Comparison of ENCODE assay signal across 7 cellular contexts in the genomic region with DNA sequence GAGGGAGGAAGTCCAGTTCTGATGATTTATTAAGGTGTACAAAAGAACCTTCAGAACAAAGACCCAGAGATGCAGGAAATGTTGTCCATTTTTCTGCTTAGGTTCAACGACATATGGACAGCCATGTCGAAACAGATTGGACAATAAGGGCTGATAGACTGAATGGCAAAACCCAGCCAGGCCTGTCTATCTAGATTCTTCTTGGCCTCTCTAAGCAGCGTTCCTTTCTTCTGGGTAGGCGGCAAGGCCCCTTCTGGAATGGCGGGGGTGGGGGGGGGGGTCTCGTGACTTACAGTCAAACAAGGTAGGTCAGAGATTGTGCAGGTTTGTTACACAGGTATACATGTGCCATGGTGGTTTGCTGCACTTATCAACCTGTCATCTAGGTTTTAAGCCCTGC.
"Had no signal": no experiment of that assay in that cellular context is flagged by ENCODE, and none has a peak within 500 bp of the region (broad histone marks: within the 10 kb centered on the region; RNA-seq: fewer than 3 reads in every experiment).

No MANE protein-coding gene starts in this region.

- FAIRE-seq: H1, H54, HepG2 had no signal

- ATAC-seq: GM23338, HepG2 had no signal

- H3K36me3 Mint-ChIP-seq: IgD-negative memory B cell had no signal

- H3K9me3 Mint-ChIP-seq: GM23338, H9 had no signal

- H3K4me1 Mint-ChIP-seq: IgD-negative memory B cell had no signal

- H3K4me3 Mint-ChIP-seq: GM23338, H9, IgD-negative memory B cell had no signal

- H3K27ac Mint-ChIP-seq: GM23338, H9, IgD-negative memory B cell had no signal

- DNase-seq: H9, HCEC 1CT had no signal
